In the genomic region with DNA sequence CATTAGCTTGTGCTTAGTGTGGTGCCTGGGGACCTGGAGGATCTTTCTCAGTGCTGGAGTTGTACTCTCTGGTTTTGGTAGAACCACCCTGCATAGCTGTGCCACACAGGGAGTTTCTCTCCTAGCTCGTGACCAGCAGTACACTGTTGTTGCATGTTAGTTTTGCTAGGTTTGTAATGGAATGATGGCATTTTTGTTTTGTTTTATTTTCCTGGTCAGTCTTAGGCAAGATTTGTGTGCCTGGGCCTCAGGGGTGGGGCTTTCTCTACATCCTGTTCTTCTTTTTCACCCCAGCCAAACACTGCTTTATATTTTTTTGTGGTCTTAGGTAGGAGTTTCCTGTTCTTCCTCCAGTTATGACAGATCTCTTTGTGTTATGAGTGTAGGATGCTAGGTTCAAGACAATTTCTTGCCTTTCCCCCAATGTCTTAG, we compare ENCODE assay signal across 1 cellular context.
TF ChIP-seq lines count a peak whose summit lies in the region.

No MANE protein-coding gene starts in this region.

TF ChIP-seq in GM12878, 131 proteins besides CTCF, POLR2A, EP300 and RAD21 (continued from another document):
- TF ChIP-seq, protein P1, sequence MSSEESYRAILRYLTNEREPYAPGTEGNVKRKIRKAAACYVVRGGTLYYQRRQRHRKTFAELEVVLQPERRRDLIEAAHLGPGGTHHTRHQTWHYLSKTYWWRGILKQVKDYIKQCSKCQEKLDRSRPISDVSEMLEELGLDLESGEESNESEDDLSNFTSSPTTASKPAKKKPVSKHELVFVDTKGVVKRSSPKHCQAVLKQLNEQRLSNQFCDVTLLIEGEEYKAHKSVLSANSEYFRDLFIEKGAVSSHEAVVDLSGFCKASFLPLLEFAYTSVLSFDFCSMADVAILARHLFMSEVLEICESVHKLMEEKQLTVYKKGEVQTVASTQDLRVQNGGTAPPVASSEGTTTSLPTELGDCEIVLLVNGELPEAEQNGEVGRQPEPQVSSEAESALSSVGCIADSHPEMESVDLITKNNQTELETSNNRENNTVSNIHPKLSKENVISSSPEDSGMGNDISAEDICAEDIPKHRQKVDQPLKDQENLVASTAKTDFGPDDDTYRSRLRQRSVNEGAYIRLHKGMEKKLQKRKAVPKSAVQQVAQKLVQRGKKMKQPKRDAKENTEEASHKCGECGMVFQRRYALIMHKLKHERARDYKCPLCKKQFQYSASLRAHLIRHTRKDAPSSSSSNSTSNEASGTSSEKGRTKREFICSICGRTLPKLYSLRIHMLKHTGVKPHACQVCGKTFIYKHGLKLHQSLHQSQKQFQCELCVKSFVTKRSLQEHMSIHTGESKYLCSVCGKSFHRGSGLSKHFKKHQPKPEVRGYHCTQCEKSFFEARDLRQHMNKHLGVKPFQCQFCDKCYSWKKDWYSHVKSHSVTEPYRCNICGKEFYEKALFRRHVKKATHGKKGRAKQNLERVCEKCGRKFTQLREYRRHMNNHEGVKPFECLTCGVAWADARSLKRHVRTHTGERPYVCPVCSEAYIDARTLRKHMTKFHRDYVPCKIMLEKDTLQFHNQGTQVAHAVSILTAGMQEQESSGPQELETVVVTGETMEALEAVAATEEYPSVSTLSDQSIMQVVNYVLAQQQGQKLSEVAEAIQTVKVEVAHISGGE (CRISPR knock-in tag; IDR thresholded peaks at IDR 0.05), result no peak
- TF ChIP-seq, protein P2, sequence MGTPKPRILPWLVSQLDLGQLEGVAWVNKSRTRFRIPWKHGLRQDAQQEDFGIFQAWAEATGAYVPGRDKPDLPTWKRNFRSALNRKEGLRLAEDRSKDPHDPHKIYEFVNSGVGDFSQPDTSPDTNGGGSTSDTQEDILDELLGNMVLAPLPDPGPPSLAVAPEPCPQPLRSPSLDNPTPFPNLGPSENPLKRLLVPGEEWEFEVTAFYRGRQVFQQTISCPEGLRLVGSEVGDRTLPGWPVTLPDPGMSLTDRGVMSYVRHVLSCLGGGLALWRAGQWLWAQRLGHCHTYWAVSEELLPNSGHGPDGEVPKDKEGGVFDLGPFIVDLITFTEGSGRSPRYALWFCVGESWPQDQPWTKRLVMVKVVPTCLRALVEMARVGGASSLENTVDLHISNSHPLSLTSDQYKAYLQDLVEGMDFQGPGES (IDR thresholded peaks at IDR 0.05), result no peak
- no peak for TF ChIP-seq TCF7 (IDR thresholded peaks at IDR 0.05; ENCODE audit: borderline replicate concordance)
- TF ChIP-seq, protein P3, sequence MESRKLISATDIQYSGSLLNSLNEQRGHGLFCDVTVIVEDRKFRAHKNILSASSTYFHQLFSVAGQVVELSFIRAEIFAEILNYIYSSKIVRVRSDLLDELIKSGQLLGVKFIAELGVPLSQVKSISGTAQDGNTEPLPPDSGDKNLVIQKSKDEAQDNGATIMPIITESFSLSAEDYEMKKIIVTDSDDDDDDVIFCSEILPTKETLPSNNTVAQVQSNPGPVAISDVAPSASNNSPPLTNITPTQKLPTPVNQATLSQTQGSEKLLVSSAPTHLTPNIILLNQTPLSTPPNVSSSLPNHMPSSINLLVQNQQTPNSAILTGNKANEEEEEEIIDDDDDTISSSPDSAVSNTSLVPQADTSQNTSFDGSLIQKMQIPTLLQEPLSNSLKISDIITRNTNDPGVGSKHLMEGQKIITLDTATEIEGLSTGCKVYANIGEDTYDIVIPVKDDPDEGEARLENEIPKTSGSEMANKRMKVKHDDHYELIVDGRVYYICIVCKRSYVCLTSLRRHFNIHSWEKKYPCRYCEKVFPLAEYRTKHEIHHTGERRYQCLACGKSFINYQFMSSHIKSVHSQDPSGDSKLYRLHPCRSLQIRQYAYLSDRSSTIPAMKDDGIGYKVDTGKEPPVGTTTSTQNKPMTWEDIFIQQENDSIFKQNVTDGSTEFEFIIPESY (IDR thresholded peaks at IDR 0.05), result no peak
- no peak for TF ChIP-seq MYB (IDR thresholded peaks at IDR 0.05; ENCODE audit: borderline replicate concordance, low read depth, low read length)
- TF ChIP-seq CREM (IDR thresholded peaks at IDR 0.05; ENCODE audit: low read depth), result 0 out of 2 replicates have a peak, but pooled peaks have one; percentile 13
- no peak for TF ChIP-seq BACH1 (IDR thresholded peaks at IDR 0.05; ENCODE audit: borderline replicate concordance)
- TF ChIP-seq ZNF217 (IDR thresholded peaks at IDR 0.05), result no peak
- no peak for TF ChIP-seq SMAD1 (IDR thresholded peaks at IDR 0.05; ENCODE audit: low read depth, partially characterized antibody)
- TF ChIP-seq, protein P4, sequence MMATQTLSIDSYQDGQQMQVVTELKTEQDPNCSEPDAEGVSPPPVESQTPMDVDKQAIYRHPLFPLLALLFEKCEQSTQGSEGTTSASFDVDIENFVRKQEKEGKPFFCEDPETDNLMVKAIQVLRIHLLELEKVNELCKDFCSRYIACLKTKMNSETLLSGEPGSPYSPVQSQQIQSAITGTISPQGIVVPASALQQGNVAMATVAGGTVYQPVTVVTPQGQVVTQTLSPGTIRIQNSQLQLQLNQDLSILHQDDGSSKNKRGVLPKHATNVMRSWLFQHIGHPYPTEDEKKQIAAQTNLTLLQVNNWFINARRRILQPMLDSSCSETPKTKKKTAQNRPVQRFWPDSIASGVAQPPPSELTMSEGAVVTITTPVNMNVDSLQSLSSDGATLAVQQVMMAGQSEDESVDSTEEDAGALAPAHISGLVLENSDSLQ (IDR thresholded peaks at IDR 0.05), result no peak
- TF ChIP-seq SUPT20H (IDR thresholded peaks at IDR 0.05; ENCODE audit: borderline replicate concordance, control insufficient read depth, low read depth, low read length), result no peak
- no peak for TF ChIP-seq NBN (IDR thresholded peaks at IDR 0.05)
- no peak for TF ChIP-seq POLR2AphosphoS2 (IDR thresholded peaks at IDR 0.05; ENCODE audit: low read depth, low read length)
- no peak for TF ChIP-seq STAT1 (conservative IDR thresholded peaks at IDR 0.05)
